In the genomic region with DNA sequence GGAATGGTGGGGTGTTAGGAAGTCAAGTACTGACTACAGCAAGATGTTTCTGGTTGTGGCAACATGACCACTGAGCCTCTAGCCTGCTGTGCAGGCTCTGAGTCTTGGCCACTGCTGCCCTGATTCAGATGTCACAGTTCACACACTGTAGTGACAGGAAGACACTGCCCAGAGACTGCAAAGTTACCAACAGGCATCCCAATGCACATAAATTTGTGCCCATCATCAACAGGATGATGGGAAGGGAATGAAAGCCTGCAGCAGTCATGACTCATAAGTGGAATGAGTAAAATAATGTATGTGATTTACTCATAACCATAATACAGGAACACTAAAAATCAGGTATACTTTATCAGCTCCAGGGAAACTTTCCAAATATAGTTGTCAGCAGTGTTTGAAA, we compare ENCODE assay signal across 23 cellular contexts.
A peak's percentile ranks its signal among the peaks of the same experiment; 100 is the strongest.
DNase-seq lines count a peak whose midpoint lies in the region; ATAC-seq and TF ChIP-seq lines count a peak whose summit lies in the region.
"Had no signal": no experiment of that assay in that cellular context is flagged by ENCODE, and none has a peak within 500 bp of the region (broad histone marks: within the 10 kb centered on the region; RNA-seq: fewer than 3 reads in every experiment).

No MANE protein-coding gene starts in this region.

- H3K4me3 ChIP-seq in HCT116 (replicated peaks in 1 of 2; ENCODE audit: low read depth in 1 of 2, low read length in 2 of 2), result no peak overlapping the region
- H3K4me3 ChIP-seq in fibroblast of lung (replicated peaks in 1 of 4; ENCODE audit: control extremely low read depth in 1 of 4, insufficient read depth in 1 of 4, low read depth in 3 of 4, low read length in 4 of 4), result no peak overlapping the region
- H3K4me3 ChIP-seq: hepatocyte, tibial nerve had no signal

- TF ChIP-seq POLR2A in HCT116 (IDR thresholded peaks at IDR 0.05; ENCODE audit: borderline replicate concordance, extremely low read depth, insufficient read depth, insufficient read length), result no peak

- ATAC-seq in HCT116, result no peak
- no peak for ATAC-seq in stimulated activated naive B cell treated with anti-CD40 and anti-IgM and Interleukin-4, amounts not matched to agents 10 μg/mL and 1 μg/mL and 100 μg/mL, for 72 hours (replicated peaks)
- ATAC-seq: activated CD4-positive, CD25-positive, alpha-beta regulatory T cell treated with anti-CD3 and anti-CD28 coated beads, Interleukin-2, amount 50 U/mL, for 24 hours; naive thymus-derived CD4-positive, alpha-beta T cell; sciatic nerve had no signal

- DNase-seq in HCT116 (ENCODE audit: low read depth, low spot score) (no peak), SK-N-DZ (ENCODE audit: low spot score) (peak; percentile 51), fibroblast of lung (ENCODE audit: low read depth in 2 of 2) (peak; percentile 3 to 32), osteocyte (ENCODE audit: extremely low spot score, unreplicated experiment) (no peak), NCI-H146 treated with DMSO at 0.1 percent for 48 hours (lab: John Stamatoyannopoulos, UW; ENCODE audit: unreplicated experiment) (no peak), NCI-H1092 (lab: John Stamatoyannopoulos, UW) (no peak)
- no peak for DNase-seq in stimulated activated naive B cell treated with anti-CD40 and anti-IgM and Interleukin-4, amounts not matched to agents 10 μg/mL and 1 μg/mL and 100 μg/mL, for 72 hours
- DNase-seq: activated naive CD8-positive, alpha-beta T cell treated with anti-CD3 and anti-CD28 coated beads, Interleukin-2, amount 10 ng/mL, durations not matched to agents 7 days and 5 days; CD8-positive, alpha-beta memory T cell; DND-41; kidney; naive thymus-derived CD4-positive, alpha-beta T cell; NCI-H146; NCI-H82; OCI-M1; T1000 had no signal

- CTCF ChIA-PET in HCT116 (lab: Charles Lee), result no interaction called here

- H3K9ac ChIP-seq in HCT116 (ENCODE audit: low read length) (no peak overlapping the region), fibroblast of lung (ENCODE audit: insufficient read depth, low read length) (no peak overlapping the region)
- H3K9ac ChIP-seq: parathyroid adenoma had no signal

- POLR2A ChIA-PET in HCT116 (lab: Charles Lee), result no interaction called here

- H3K4me1 ChIP-seq in HCT116 (ENCODE audit: control insufficient read depth in 1 of 2, insufficient read depth in 2 of 2, low read length in 2 of 2) (no peaks in the 10 kb centered on the region), fibroblast of lung (ENCODE audit: control insufficient read depth, extremely low read depth, insufficient read depth, low read length) (no peaks in the 10 kb centered on the region)
- H3K4me1 ChIP-seq: parathyroid adenoma, tibial nerve had no signal

- no peaks in the 10 kb centered on the region for H3K9me3 ChIP-seq in HCT116 (ENCODE audit: control insufficient read depth in 1 of 2, insufficient read depth in 1 of 2, low read depth in 1 of 2, low read length in 2 of 2)
- no peaks in the 10 kb centered on the region for H3K9me3 ChIP-seq in fibroblast of lung (ENCODE audit: control insufficient read depth, insufficient read depth, low read depth, low read length)
- H3K9me3 ChIP-seq: tibial nerve had no signal

- RAD21 ChIA-PET in HCT116 (lab: Charles Lee; ENCODE audit: low non-redundant PET in 1 of 2, low total read pairs in 2 of 2, uncharacterized antibody in 2 of 2, unreplicated experiment in 2 of 2), result no interaction called here

- no peak overlapping the region for H3K27ac ChIP-seq in HCT116 (ENCODE audit: low read depth, low read length)
- H3K27ac ChIP-seq in fibroblast of lung (ENCODE audit: insufficient read depth, low read length), result no peak overlapping the region
- H3K27ac ChIP-seq: hepatocyte, parathyroid adenoma, tibial nerve had no signal

- no peak overlapping the region for H3K4me3 Mint-ChIP-seq in osteocyte (ENCODE audit: unreplicated experiment)
- H3K4me3 Mint-ChIP-seq in stimulated activated naive B cell treated with anti-CD40 and anti-IgM and Interleukin-4, amounts not matched to agents 10 μg/mL and 1 μg/mL and 100 μg/mL, for 72 hours, result no peak overlapping the region
- H3K4me3 Mint-ChIP-seq: activated naive CD8-positive, alpha-beta T cell treated with anti-CD3 and anti-CD28 coated beads, Interleukin-2, amount 10 ng/mL, durations not matched to agents 7 days and 5 days; activated T-helper 1 cell treated with anti-CD3 and anti-CD28 coated beads, Interleukin-12 subunit alpha, Interleukin-12 subunit beta, Interleukin-2, Interleukin-4 antibody, amounts not matched to agents 30 ng/mL and 10 ng/mL and 1 ng/mL, durations not matched to agents 14 hours and 24 hours and 36 hours; CD8-positive, alpha-beta memory T cell; naive thymus-derived CD4-positive, alpha-beta T cell; stimulated activated naive CD8-positive, alpha-beta T cell treated with anti-CD3 and anti-CD28 coated beads, Interleukin-15, Interleukin-2, amounts not matched to agents 100 ng/mL and 50 ng/mL, for 24 hours had no signal

- peak overlapping the region; percentile 46 for H2AFZ ChIP-seq in HCT116 (ENCODE audit: low read depth, low read length, poor library complexity, severe bottlenecking)
- no peak overlapping the region for H2AFZ ChIP-seq in fibroblast of lung (ENCODE audit: low read length)
- H2AFZ ChIP-seq: hepatocyte, parathyroid adenoma had no signal

- no peaks in the 10 kb centered on the region for H3K9me2 ChIP-seq in HCT116 (ENCODE audit: insufficient read depth)

- H3K27me3 ChIP-seq in HCT116 (ENCODE audit: insufficient read depth, low read length), result no peaks in the 10 kb centered on the region
- no peaks in the 10 kb centered on the region for H3K27me3 ChIP-seq in fibroblast of lung (ENCODE audit: control insufficient read depth, insufficient read depth, low read length)
- H3K27me3 ChIP-seq: hepatocyte, tibial nerve had no signal

- intact Hi-C loops in HCT116 (cut with micrococcal nuclease), result no loop called here

- no TSS peak for BruUV-seq in HCT116 (replicated peaks; lab: Mats Ljungman, UMichigan)

- H3K4me2 ChIP-seq in HCT116 (ENCODE audit: low read length), result no peak overlapping the region
- no peak overlapping the region for H3K4me2 ChIP-seq in fibroblast of lung (ENCODE audit: extremely low read depth, insufficient read depth, low read length)
- H3K4me2 ChIP-seq: hepatocyte had no signal

- peaks cover 5% of the 10 kb centered on the region for H3K36me3 Mint-ChIP-seq in osteocyte (ENCODE audit: unreplicated experiment)
- H3K36me3 Mint-ChIP-seq in stimulated activated naive B cell treated with anti-CD40 and anti-IgM and Interleukin-4, amounts not matched to agents 10 μg/mL and 1 μg/mL and 100 μg/mL, for 72 hours, result no peaks in the 10 kb centered on the region
- H3K36me3 Mint-ChIP-seq: activated naive CD8-positive, alpha-beta T cell treated with anti-CD3 and anti-CD28 coated beads, Interleukin-2, amount 10 ng/mL, durations not matched to agents 7 days and 5 days; CD8-positive, alpha-beta memory T cell; naive thymus-derived CD4-positive, alpha-beta T cell had no signal

- H3K27ac Mint-ChIP-seq in osteocyte (ENCODE audit: unreplicated experiment), result peak overlapping the region; percentile 2
- no peak overlapping the region for H3K27ac Mint-ChIP-seq in stimulated activated naive B cell treated with anti-CD40 and anti-IgM and Interleukin-4, amounts not matched to agents 10 μg/mL and 1 μg/mL and 100 μg/mL, for 72 hours
- H3K27ac Mint-ChIP-seq: activated naive CD8-positive, alpha-beta T cell treated with anti-CD3 and anti-CD28 coated beads, Interleukin-2, amount 10 ng/mL, durations not matched to agents 7 days and 5 days; activated T-helper 1 cell treated with anti-CD3 and anti-CD28 coated beads, Interleukin-12 subunit alpha, Interleukin-12 subunit beta, Interleukin-2, Interleukin-4 antibody, amounts not matched to agents 30 ng/mL and 10 ng/mL and 1 ng/mL, durations not matched to agents 14 hours and 24 hours and 36 hours; CD8-positive, alpha-beta memory T cell; naive thymus-derived CD4-positive, alpha-beta T cell; stimulated activated naive CD8-positive, alpha-beta T cell treated with anti-CD3 and anti-CD28 coated beads, Interleukin-15, Interleukin-2, amounts not matched to agents 100 ng/mL and 50 ng/mL, for 24 hours had no signal

- no peaks in the 10 kb centered on the region for H4K20me1 ChIP-seq in HCT116 (ENCODE audit: insufficient read depth)
- H4K20me1 ChIP-seq in fibroblast of lung (ENCODE audit: control insufficient read depth, extremely low read depth, insufficient read depth, low read length), result no peaks in the 10 kb centered on the region

- TF ChIP-seq RAD21 in HCT116 (IDR thresholded peaks at IDR 0.05; ENCODE audit: low read depth), result no peak

- H3K36me3 ChIP-seq in HCT116 (ENCODE audit: control insufficient read depth in 1 of 2, insufficient read depth in 2 of 2, low read length in 2 of 2) (no peaks in the 10 kb centered on the region), fibroblast of lung (ENCODE audit: control insufficient read depth, insufficient read depth, low read length) (no peaks in the 10 kb centered on the region)
- H3K36me3 ChIP-seq: tibial nerve had no signal

- H3K27me3 Mint-ChIP-seq in osteocyte (ENCODE audit: unreplicated experiment), result no peaks in the 10 kb centered on the region
- H3K27me3 Mint-ChIP-seq in stimulated activated naive B cell treated with anti-CD40 and anti-IgM and Interleukin-4, amounts not matched to agents 10 μg/mL and 1 μg/mL and 100 μg/mL, for 72 hours, result no peaks in the 10 kb centered on the region
- H3K27me3 Mint-ChIP-seq: activated naive CD8-positive, alpha-beta T cell treated with anti-CD3 and anti-CD28 coated beads, Interleukin-2, amount 10 ng/mL, durations not matched to agents 7 days and 5 days; CD8-positive, alpha-beta memory T cell; naive thymus-derived CD4-positive, alpha-beta T cell; stimulated activated naive CD8-positive, alpha-beta T cell treated with anti-CD3 and anti-CD28 coated beads, Interleukin-15, Interleukin-2, amounts not matched to agents 100 ng/mL and 50 ng/mL, for 24 hours had no signal

- TF ChIP-seq CTCF in HCT116 (IDR thresholded peaks at IDR 0.05 in 2 of 3, conservative IDR thresholded peaks at IDR 0.05 in 1 of 3; ENCODE audit: borderline replicate concordance in 1 of 3, insufficient read depth in 1 of 3, low read depth in 2 of 3, low read length in 2 of 3), result no peak
- no peak for TF ChIP-seq CTCF in fibroblast of lung (conservative IDR thresholded peaks at IDR 0.05 in 1 of 2, IDR thresholded peaks at IDR 0.05 in 1 of 2; ENCODE audit: low read depth in 1 of 2, low read length in 2 of 2)
- TF ChIP-seq CTCF in osteocyte (IDR thresholded peaks at IDR 0.05), result no peak

- H3K79me2 ChIP-seq in HCT116 (ENCODE audit: insufficient read depth, low read length) (no peaks in the 10 kb centered on the region), fibroblast of lung (ENCODE audit: control insufficient read depth, insufficient read depth, low read length) (no peaks in the 10 kb centered on the region)
- H3K79me2 ChIP-seq: hepatocyte, parathyroid adenoma had no signal

- no peaks in the 10 kb centered on the region for H3K9me3 Mint-ChIP-seq in osteocyte (ENCODE audit: unreplicated experiment)
- H3K9me3 Mint-ChIP-seq in stimulated activated naive B cell treated with anti-CD40 and anti-IgM and Interleukin-4, amounts not matched to agents 10 μg/mL and 1 μg/mL and 100 μg/mL, for 72 hours, result no peaks in the 10 kb centered on the region
- H3K9me3 Mint-ChIP-seq: activated naive CD8-positive, alpha-beta T cell treated with anti-CD3 and anti-CD28 coated beads, Interleukin-2, amount 10 ng/mL, durations not matched to agents 7 days and 5 days; activated T-helper 1 cell treated with anti-CD3 and anti-CD28 coated beads, Interleukin-12 subunit alpha, Interleukin-12 subunit beta, Interleukin-2, Interleukin-4 antibody, amounts not matched to agents 30 ng/mL and 10 ng/mL and 1 ng/mL, durations not matched to agents 14 hours and 24 hours and 36 hours; stimulated activated naive CD8-positive, alpha-beta T cell treated with anti-CD3 and anti-CD28 coated beads, Interleukin-15, Interleukin-2, amounts not matched to agents 100 ng/mL and 50 ng/mL, for 24 hours had no signal

- H3K4me1 Mint-ChIP-seq in osteocyte (ENCODE audit: unreplicated experiment), result peaks cover 52% of the 10 kb centered on the region
- H3K4me1 Mint-ChIP-seq in stimulated activated naive B cell treated with anti-CD40 and anti-IgM and Interleukin-4, amounts not matched to agents 10 μg/mL and 1 μg/mL and 100 μg/mL, for 72 hours, result no peaks in the 10 kb centered on the region
- H3K4me1 Mint-ChIP-seq: activated naive CD8-positive, alpha-beta T cell treated with anti-CD3 and anti-CD28 coated beads, Interleukin-2, amount 10 ng/mL, durations not matched to agents 7 days and 5 days; CD8-positive, alpha-beta memory T cell; naive thymus-derived CD4-positive, alpha-beta T cell had no signal

Comparison
In these comparisons a context has a peak if more than half of its experiments do, and no peak if none do; other contexts are left out.
1. DNase-seq: peak in SK-N-DZ (single experiment) and fibroblast of lung (2 of 2); none in HCT116 (single experiment), osteocyte (single experiment), stimulated activated naive B cell treated with anti-CD40 and anti-IgM and Interleukin-4, amounts not matched to agents 10 μg/mL and 1 μg/mL and 100 μg/mL, for 72 hours (single experiment), NCI-H146 treated with DMSO at 0.1 percent for 48 hours (single experiment) and NCI-H1092 (single experiment).